In genomic region chr2:65027611-65028244, GRCh38 we compare ENCODE assay signal across 17 cellular contexts. TPM values are rescaled to one million over a fixed set of nuclear protein-coding genes. Genes with fewer than 3 reads are reported as not detected.
A peak's percentile ranks its signal among the peaks of the same experiment; 100 is the strongest.
DNase-seq lines count a peak whose midpoint lies in the region; ATAC-seq and TF ChIP-seq lines count a peak whose summit lies in the region.
"Had no signal": no experiment of that assay in that cellular context is flagged by ENCODE, and none has a peak within 500 bp of the region (broad histone marks: within the 10 kb centered on the region; RNA-seq: fewer than 3 reads in every experiment).

No MANE protein-coding gene starts in this region.

- H4K20me1 ChIP-seq in DND-41 (ENCODE audit: insufficient read depth, low read length) (peaks cover 8% of the 10 kb centered on the region), Karpas-422 (ENCODE audit: insufficient read depth, low read depth, low read length) (no peaks in the 10 kb centered on the region)

- no peak for TF ChIP-seq CTCF in DND-41 (IDR thresholded peaks at IDR 0.05; ENCODE audit: borderline replicate concordance, extremely low read depth, low read length, poor library complexity, severe bottlenecking)
- no peak for TF ChIP-seq CTCF in brain microvascular endothelial cell (IDR thresholded peaks at IDR 0.05; ENCODE audit: low read depth, low read length, missing control alignments)

- H3K27ac ChIP-seq in DND-41 (ENCODE audit: low read length) (0 out of 2 replicates have a peak overlapping the region, but pooled peaks have one; percentile 33), Karpas-422 (ENCODE audit: low read length) (peak overlapping the region; percentile 98), brain microvascular endothelial cell (peak overlapping the region; percentile 62)
- no peak overlapping the region for H3K27ac ChIP-seq in naive thymus-derived CD4-positive, alpha-beta T cell (ENCODE audit: low read depth, low read length)
- H3K27ac ChIP-seq: breast epithelium, left lung, vagina had no signal

- no peak overlapping the region for H3K4me2 ChIP-seq in DND-41 (ENCODE audit: insufficient read depth, low read length)
- peak overlapping the region; percentile 95 for H3K4me2 ChIP-seq in Karpas-422 (ENCODE audit: low read depth, low read length, poor library complexity, severe bottlenecking)

- H3K9me2 ChIP-seq in Karpas-422 (replicated peaks; ENCODE audit: insufficient read depth, low read length) = no peaks in the 10 kb centered on the region

- in situ Hi-C loops in brain microvascular endothelial cell (cut with HindIII; ENCODE audit: low pct_ligation_motif_present, low sequenced_read_pairs) = no loop called here

- H3K9me3 ChIP-seq in DND-41 (ENCODE audit: insufficient read depth, low read length, severe bottlenecking) (no peaks in the 10 kb centered on the region), Karpas-422 (ENCODE audit: low read length) (no peaks in the 10 kb centered on the region)
- H3K9me3 ChIP-seq in naive thymus-derived CD4-positive, alpha-beta T cell (ENCODE audit: control insufficient read depth in 2 of 3, low read length in 3 of 3) = no peaks in the 10 kb centered on the region
- H3K9me3 ChIP-seq: breast epithelium, left lung, vagina had no signal

- H3K36me3 ChIP-seq in DND-41 (ENCODE audit: insufficient read depth, low read length) = peaks cover 18% of the 10 kb centered on the region
- peaks cover 34% of the 10 kb centered on the region for H3K36me3 ChIP-seq in Karpas-422 (ENCODE audit: insufficient read depth, low read length)
- H3K36me3 ChIP-seq in brain microvascular endothelial cell (replicated peaks) = no peaks in the 10 kb centered on the region
- no peaks in the 10 kb centered on the region for H3K36me3 ChIP-seq in naive thymus-derived CD4-positive, alpha-beta T cell (ENCODE audit: control insufficient read depth in 2 of 3, insufficient read depth in 3 of 3, low read length in 3 of 3)
- H3K36me3 ChIP-seq: breast epithelium, vagina had no signal

- H3K36me3 Mint-ChIP-seq in naive thymus-derived CD4-positive, alpha-beta T cell = peaks cover 0 to 15% (median 0%) of the 10 kb centered on the region in 5 donors

- H3K27me3 ChIP-seq in DND-41 (ENCODE audit: insufficient read depth, low read length, poor library complexity) (no peaks in the 10 kb centered on the region), Karpas-422 (ENCODE audit: low read length) (no peaks in the 10 kb centered on the region), brain microvascular endothelial cell (replicated peaks) (no peaks in the 10 kb centered on the region)
- H3K27me3 ChIP-seq in naive thymus-derived CD4-positive, alpha-beta T cell (ENCODE audit: control insufficient read depth in 2 of 2, insufficient read depth in 2 of 2, low read length in 2 of 2) = no peaks in the 10 kb centered on the region
- H3K27me3 ChIP-seq: breast epithelium, dorsolateral prefrontal cortex, left lung, vagina had no signal

- H3K27me3 Mint-ChIP-seq in naive thymus-derived CD4-positive, alpha-beta T cell = no peaks in the 10 kb centered on the region
- H3K27me3 Mint-ChIP-seq: activated naive CD8-positive, alpha-beta T cell had no signal

- no peak overlapping the region for H3K27ac Mint-ChIP-seq in naive thymus-derived CD4-positive, alpha-beta T cell
- H3K27ac Mint-ChIP-seq: activated naive CD8-positive, alpha-beta T cell; activated T-helper 1 cell treated with anti-CD3 and anti-CD28 coated beads, Interleukin-12 subunit alpha, Interleukin-12 subunit beta, Interleukin-2, Interleukin-4 antibody, amounts not matched to agents 30 ng/mL and 10 ng/mL and 1 ng/mL, durations not matched to agents 14 hours and 24 hours and 36 hours had no signal

- no peak for DNase-seq in DND-41
- peak; percentile 78 for DNase-seq in Karpas-422
- peak; percentile 62 for DNase-seq in brain microvascular endothelial cell
- peak; percentile 40 for DNase-seq in pons (ENCODE audit: low spot score)
- no peak for DNase-seq in glomerular visceral epithelial cell (ENCODE audit: extremely low spot score)
- DNase-seq in naive thymus-derived CD4-positive, alpha-beta T cell = no peak
- DNase-seq: activated CD8-positive, alpha-beta memory T cell treated with anti-CD3 and anti-CD28 coated beads for 24 hours; dorsolateral prefrontal cortex; erythroblast; NCI-H2029; stimulated activated CD4-positive, alpha-beta T cell treated with anti-CD3 and anti-CD28 coated beads, Interleukin-4, amount 100 ng/mL, for 1 hour had no signal

- CTCF ChIA-PET in naive thymus-derived CD4-positive, alpha-beta T cell (lab: Charles Lee) = interaction anchor here (0.6 kb wide), 1 partner anchor 455 kb away, joined by 3 read pairs; no protein-coding TSS in a partner anchor

- H3K4me3 ChIP-seq in DND-41 (ENCODE audit: low read depth in 1 of 2, low read length in 2 of 2) (no peak overlapping the region), Karpas-422 (ENCODE audit: low read length) (peak overlapping the region; percentile 50), brain microvascular endothelial cell (ENCODE audit: low read depth, low read length) (no peak overlapping the region)
- H3K4me3 ChIP-seq in naive thymus-derived CD4-positive, alpha-beta T cell (ENCODE audit: low read length) = no peak overlapping the region
- H3K4me3 ChIP-seq: breast epithelium, dorsolateral prefrontal cortex, left lung, vagina had no signal

- POLR2A ChIA-PET in naive thymus-derived CD4-positive, alpha-beta T cell (lab: Charles Lee) = no interaction called here

- 0 out of 2 replicates have a peak, but pooled peaks cover 7% of the 10 kb centered on the region for H3K4me1 ChIP-seq in DND-41 (ENCODE audit: insufficient read depth, low read length)
- H3K4me1 ChIP-seq in Karpas-422 (ENCODE audit: low read length) = peaks cover 89% of the 10 kb centered on the region
- H3K4me1 ChIP-seq in naive thymus-derived CD4-positive, alpha-beta T cell (ENCODE audit: control insufficient read depth in 2 of 2, insufficient read depth in 2 of 2, low read length in 2 of 2) = peaks cover 17 to 23% of the 10 kb centered on the region in 2 donors

- intact Hi-C loops in naive thymus-derived CD4-positive, alpha-beta T cell (cut with micrococcal nuclease) = no loop called here

- ATAC-seq in DND-41 (ENCODE audit: insufficient read depth, low read depth) = no peak
- no peak for ATAC-seq in HG02759 (IDR thresholded peaks at IDR 0.05; ENCODE audit: unreplicated experiment)
- no peak for ATAC-seq in naive thymus-derived CD4-positive, alpha-beta T cell
- ATAC-seq: left lung had no signal

- no peak overlapping the region for H3K4me3 Mint-ChIP-seq in naive thymus-derived CD4-positive, alpha-beta T cell
- H3K4me3 Mint-ChIP-seq: activated naive CD8-positive, alpha-beta T cell; activated T-helper 1 cell treated with anti-CD3 and anti-CD28 coated beads, Interleukin-12 subunit alpha, Interleukin-12 subunit beta, Interleukin-2, Interleukin-4 antibody, amounts not matched to agents 30 ng/mL and 10 ng/mL and 1 ng/mL, durations not matched to agents 14 hours and 24 hours and 36 hours had no signal

- no peak overlapping the region for H3K9ac ChIP-seq in DND-41 (ENCODE audit: low read depth, low read length)
- peak overlapping the region; percentile 69 for H3K9ac ChIP-seq in Karpas-422 (ENCODE audit: low read length)

- H3K79me2 ChIP-seq in DND-41 (ENCODE audit: insufficient read depth, low read length) (no peaks in the 10 kb centered on the region), Karpas-422 (ENCODE audit: low read length) (peaks cover 31% of the 10 kb centered on the region)

- H3K9me3 Mint-ChIP-seq in naive thymus-derived CD4-positive, alpha-beta T cell = no peaks in the 10 kb centered on the region
- H3K9me3 Mint-ChIP-seq: activated T-helper 1 cell treated with anti-CD3 and anti-CD28 coated beads, Interleukin-12 subunit alpha, Interleukin-12 subunit beta, Interleukin-2, Interleukin-4 antibody, amounts not matched to agents 30 ng/mL and 10 ng/mL and 1 ng/mL, durations not matched to agents 14 hours and 24 hours and 36 hours had no signal

- peaks cover 24 to 36% (median 25%) of the 10 kb centered on the region in 7 donors for H3K4me1 Mint-ChIP-seq in naive thymus-derived CD4-positive, alpha-beta T cell

- H2AFZ ChIP-seq in DND-41 (ENCODE audit: low read depth, low read length) (no peak overlapping the region), Karpas-422 (ENCODE audit: low read length) (no peak overlapping the region)

RNA-seq across cellular contexts. Expression of gene CEP68, which starts 28.5 kb away (rescaled TPM):
- 23.4 and 25.8 TPM in 2 replicates for total RNA-seq in Karpas-422 (2014; rRNA removed; shearing (Covaris generic); ENCODE audit: low replicate concordance)
- total RNA-seq in naive thymus-derived CD4-positive, alpha-beta T cell = 10 to 100 TPM in 4 of 5 experiments, 1 to 10 TPM in 1; 8.5 to 52.0 (median 20.8) TPM
- polyA plus RNA-seq in naive thymus-derived CD4-positive, alpha-beta T cell = 10 to 100 TPM; 25.6 to 36.0 TPM

RNA-seq across cellular contexts. Expression of gene SLC1A4, which starts 38.5 kb away (rescaled TPM):
- 114 and 120 TPM in 2 replicates for total RNA-seq in Karpas-422 (2014; rRNA removed; shearing (Covaris generic); ENCODE audit: low replicate concordance)
- 10 to 100 TPM in 1 of 5 experiments, 1 to 10 TPM in 4; 1.1 to 34.5 (median 2.2) TPM for total RNA-seq in naive thymus-derived CD4-positive, alpha-beta T cell
- polyA plus RNA-seq in naive thymus-derived CD4-positive, alpha-beta T cell = under 1 TPM in 1 of 2 donors, not detected in 1; 0.33 TPM

Comparison
In these comparisons a context has a peak if more than half of its experiments do, and no peak if none do; other contexts are left out.
1. DNase-seq: peak in Karpas-422 (single experiment), brain microvascular endothelial cell (single experiment) and pons (single experiment); none in DND-41 (single experiment), glomerular visceral epithelial cell (single experiment) and naive thymus-derived CD4-positive, alpha-beta T cell (0 of 9).